29 cellular contexts compared by ENCODE assay signal in the genomic region with DNA sequence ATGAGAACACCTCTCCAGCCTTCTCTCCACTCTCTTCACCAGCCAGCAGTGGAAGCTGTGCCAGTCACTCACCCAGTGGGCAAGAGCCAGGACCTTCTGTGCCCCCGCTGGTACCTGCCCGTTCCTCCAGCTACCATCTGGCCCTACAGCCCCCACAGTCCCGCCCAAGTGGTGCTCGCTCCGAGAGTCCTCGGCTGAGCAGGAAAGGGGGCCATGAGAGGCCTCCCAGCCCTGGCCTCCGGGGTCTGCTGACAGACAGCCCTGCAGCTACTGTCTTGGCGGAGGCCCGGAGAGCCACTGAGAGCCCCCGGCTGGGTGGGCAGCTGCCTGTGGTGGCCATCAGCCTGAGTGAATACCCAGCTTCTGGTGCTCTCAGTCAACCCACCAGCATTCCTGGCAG. TPM values are rescaled to one million over a fixed set of nuclear protein-coding genes. Genes with fewer than 3 reads are reported as not detected.
DNase-seq lines count a peak whose midpoint lies in the region; ATAC-seq, FAIRE-seq and TF ChIP-seq lines count a peak whose summit lies in the region.
"Had no signal": no experiment of that assay in that cellular context is flagged by ENCODE, and none has a peak within 500 bp of the region (broad histone marks: within the 10 kb centered on the region; RNA-seq: fewer than 3 reads in every experiment).

No MANE protein-coding gene starts in this region.

- H2AFZ ChIP-seq in endothelial cell of umbilical vein (ENCODE audit: low read depth, low read length): no peak overlapping the region
- H2AFZ ChIP-seq: GM23248 had no signal

- ATAC-seq in left ventricle myocardium superior: no peak
- ATAC-seq in left cardiac atrium: no peak
- ATAC-seq in HG03469 (IDR thresholded peaks at IDR 0.05; ENCODE audit: unreplicated experiment): no peak
- no peak for ATAC-seq in GM21619 (IDR thresholded peaks at IDR 0.05; ENCODE audit: unreplicated experiment)

- no peaks in the 10 kb centered on the region for H4K20me1 ChIP-seq in endothelial cell of umbilical vein (replicated peaks; ENCODE audit: control insufficient read depth, extremely low read depth, insufficient read depth, low read length)
- H4K20me1 ChIP-seq: BLaER1 had no signal

- H3K4me2 ChIP-seq in endothelial cell of umbilical vein (ENCODE audit: insufficient read depth, low read length): no peak overlapping the region
- H3K4me2 ChIP-seq: BLaER1 had no signal

- no peak for TF ChIP-seq POLR2A in endothelial cell of umbilical vein (IDR thresholded peaks at IDR 0.05; ENCODE audit: low read depth, low read length)

- peak; percentile 25 for DNase-seq in left ventricle myocardium superior
- no peak for DNase-seq in left cardiac atrium
- no peak for DNase-seq in endothelial cell of umbilical vein (ENCODE audit: low read depth, low spot score)
- DNase-seq in GM19239 (ENCODE audit: insufficient read length, low spot score): no peak
- DNase-seq: CD4-positive, CD25-positive, alpha-beta regulatory T cell; DMS153; GM23248; H7; KBM-7; NCI-H1105 treated with DMSO at 0.1 percent for 48 hours; NCI-H146; NCI-H1930; NCI-H2107; NCI-H524; NCI-H774 had no signal

- H3K27ac ChIP-seq in endothelial cell of umbilical vein (ENCODE audit: insufficient read depth, low read depth, low read length) (no peak overlapping the region), skeletal muscle tissue (ENCODE audit: low read depth, low read length) (peak overlapping the region; percentile 48)
- H3K27ac ChIP-seq: BLaER1, GM23248, SJSA1 had no signal

- H3K4me1 ChIP-seq in endothelial cell of umbilical vein (ENCODE audit: control insufficient read depth, extremely low read depth, insufficient read depth, low read length) (peaks cover 10% of the 10 kb centered on the region), skeletal muscle tissue (ENCODE audit: control insufficient read depth in 3 of 3, insufficient read depth in 3 of 3, low read length in 3 of 3) (peaks cover 45 to 65% (median 59%) of the 10 kb centered on the region in 3 donors)

- no peaks in the 10 kb centered on the region for H3K9me3 ChIP-seq in endothelial cell of umbilical vein (replicated peaks; ENCODE audit: control insufficient read depth, insufficient read depth, low read length)
- H3K9me3 ChIP-seq in skeletal muscle tissue (ENCODE audit: control insufficient read depth in 3 of 3, low read length in 3 of 3): no peaks in the 10 kb centered on the region
- H3K9me3 ChIP-seq: BLaER1, SJSA1 had no signal

- H3K27me3 ChIP-seq in endothelial cell of umbilical vein (ENCODE audit: control insufficient read depth in 2 of 2, insufficient read depth in 2 of 2, low read length in 2 of 2): no peaks in the 10 kb centered on the region
- no peaks in the 10 kb centered on the region for H3K27me3 ChIP-seq in skeletal muscle tissue (ENCODE audit: control insufficient read depth in 3 of 3, insufficient read depth in 3 of 3, low read length in 3 of 3)
- H3K27me3 ChIP-seq: BLaER1, SJSA1 had no signal

- H3K4me3 ChIP-seq in endothelial cell of umbilical vein (replicated peaks in 1 of 3; ENCODE audit: insufficient read depth in 1 of 3, low read depth in 1 of 3, low read length in 3 of 3): no peak overlapping the region
- H3K4me3 ChIP-seq in skeletal muscle tissue (ENCODE audit: low read length in 3 of 3): no peak overlapping the region
- H3K4me3 ChIP-seq: BLaER1, GM23248, SJSA1 had no signal

- dilution Hi-C loops in endothelial cell of umbilical vein (cut with MboI; ENCODE audit: extremely low pct_ligation_motif_present, low sequenced_read_pairs): no loop called here

- no peak for TF ChIP-seq CTCF in endothelial cell of umbilical vein (IDR thresholded peaks at IDR 0.05; ENCODE audit: extremely low read depth in 1 of 2, insufficient read depth in 1 of 2, low read depth in 1 of 2, low read length in 2 of 2)

- TSS peak; percentile 41 for BruUV-seq in endothelial cell of umbilical vein (replicated peaks; lab: Mats Ljungman, UMichigan)

- no peaks in the 10 kb centered on the region for H3K9me1 ChIP-seq in endothelial cell of umbilical vein (replicated peaks; ENCODE audit: control insufficient read depth, extremely low read depth, insufficient read depth, low read length)

- POLR2A ChIA-PET in endothelial cell of umbilical vein (lab: Charles Lee): interaction anchor here (1.2 kb wide), 1 partner anchor 8 kb away, joined by 3 read pairs; no protein-coding TSS in a partner anchor

- H3K79me2 ChIP-seq in endothelial cell of umbilical vein (ENCODE audit: control insufficient read depth, insufficient read depth, low read length): peaks cover 58% of the 10 kb centered on the region

- intact Hi-C loops in left ventricle myocardium superior (cut with micrococcal nuclease): no loop called here
- intact Hi-C loops in left cardiac atrium (cut with DNase I): no loop called here
- intact Hi-C loops in endothelial cell of umbilical vein (cut with micrococcal nuclease): no loop called here

- H3K9ac ChIP-seq in endothelial cell of umbilical vein (replicated peaks; ENCODE audit: extremely low read depth, insufficient read depth, low read length): no peak overlapping the region
- peak overlapping the region in 1 of 3 donors; percentile 62 for H3K9ac ChIP-seq in skeletal muscle tissue (ENCODE audit: low read depth in 1 of 3, low read length in 3 of 3)
- H3K9ac ChIP-seq: BLaER1, GM23248 had no signal

- H3K36me3 ChIP-seq in endothelial cell of umbilical vein (ENCODE audit: control insufficient read depth in 2 of 2, extremely low read depth in 1 of 2, insufficient read depth in 2 of 2, low read length in 2 of 2) (peaks cover 14 to 46% of the 10 kb centered on the region in 2 experiments), skeletal muscle tissue (ENCODE audit: control insufficient read depth in 3 of 3, insufficient read depth in 3 of 3, low read length in 3 of 3) (peaks cover 34 to 53% (median 44%) of the 10 kb centered on the region in 3 donors)

- CTCF ChIA-PET in endothelial cell of umbilical vein (lab: Charles Lee): interaction anchor here (0.8 to 2.6 kb wide), 4 partner anchors 8 to 33 kb away, joined by 3 to 11 read pairs (median 6); partner anchors contain the start of gene PHLDB1

- FAIRE-seq in endothelial cell of umbilical vein (lab: Jason Lieb, UNC) (no peak), GM19239 (lab: Jason Lieb, UNC) (no peak)
- FAIRE-seq: A204.1, GM18507, HTR-8/SVneo, RCC 7860 had no signal

TF ChIP-seq in endothelial cell of umbilical vein, 7 proteins besides CTCF, POLR2A, EP300 and RAD21:
- TF ChIP-seq POLR2AphosphoS5 (IDR thresholded peaks at IDR 0.05; ENCODE audit: insufficient read depth, low read depth, low read length) (no peak), FOS (IDR thresholded peaks at IDR 0.05; ENCODE audit: borderline replicate concordance, insufficient read depth, low read length) (no peak), GATA2 (IDR thresholded peaks at IDR 0.05; ENCODE audit: insufficient read depth, insufficient read length, low read depth, low read length) (no peak), JUN (IDR thresholded peaks at IDR 0.05; ENCODE audit: borderline replicate concordance, insufficient read depth, insufficient read length, low read depth) (no peak), MAX (IDR thresholded peaks at IDR 0.05; ENCODE audit: insufficient read depth, insufficient read length) (no peak), EZH2 (IDR thresholded peaks at IDR 0.05; ENCODE audit: borderline replicate concordance, low read depth, low read length, severe bottlenecking) (no peak), MYC (IDR thresholded peaks at IDR 0.05; ENCODE audit: low read depth, low read length) (no peak)

RNA-seq across cellular contexts. Expression of gene PHLDB1, which starts 20.2 kb away (rescaled TPM):
- total RNA-seq in left ventricle myocardium superior (97.7 TPM), left cardiac atrium (100 to 1,000 TPM; 108 to 159 TPM), endothelial cell of umbilical vein (183 and 227 TPM in 2 replicates), skeletal muscle tissue (54.8 TPM)
- polyA plus RNA-seq in endothelial cell of umbilical vein: 99.7 and 109 TPM in 2 replicates
- 69.9 and 75.8 TPM in 2 replicates for polyA plus RNA-seq in endothelial cell of umbilical vein (2011; cell fraction: cytosol; rRNA removed)
- 320 and 340 TPM in 2 replicates for polyA plus RNA-seq in endothelial cell of umbilical vein (2011; cell fraction: nucleus; rRNA removed)
- polyA plus RNA-seq in endothelial cell of umbilical vein (2012): 99.4 and 105 TPM in 2 replicates
- polyA minus RNA-seq in endothelial cell of umbilical vein: 149 and 151 TPM in 2 replicates
- polyA minus RNA-seq in endothelial cell of umbilical vein (2011; cell fraction: cytosol; rRNA and poly(A)+ RNA removed): 4.6 TPM
- polyA minus RNA-seq in endothelial cell of umbilical vein (2011; cell fraction: nucleus; rRNA and poly(A)+ RNA removed): 155 and 169 TPM in 2 replicates

RNA-seq across cellular contexts. Expression of gene TREH, which starts 51.9 kb away (rescaled TPM):
- total RNA-seq in left ventricle myocardium superior (not detected), left cardiac atrium (not detected), endothelial cell of umbilical vein (not detected in 2 replicates), skeletal muscle tissue (0.52 TPM)
- polyA plus RNA-seq in endothelial cell of umbilical vein: not detected in 2 replicates
- not detected in 2 replicates for polyA plus RNA-seq in endothelial cell of umbilical vein (2011; cell fraction: cytosol; rRNA removed)
- not detected in 2 replicates for polyA plus RNA-seq in endothelial cell of umbilical vein (2011; cell fraction: nucleus; rRNA removed)
- 0.35 and 0.56 TPM in 2 replicates for polyA plus RNA-seq in endothelial cell of umbilical vein (2012)
- not detected in 2 replicates for polyA minus RNA-seq in endothelial cell of umbilical vein
- polyA minus RNA-seq in endothelial cell of umbilical vein (2011; cell fraction: cytosol; rRNA and poly(A)+ RNA removed): not detected
- not detected in 2 replicates for polyA minus RNA-seq in endothelial cell of umbilical vein (2011; cell fraction: nucleus; rRNA and poly(A)+ RNA removed)
- total RNA-seq: CD4-positive, CD25-positive, alpha-beta regulatory T cell; Daoy; G401; GM23248; H7; LHCN-M2; MCF 10A; SJSA1 had no signal
- polyA plus RNA-seq: AG04450; CD4-positive, CD25-positive, alpha-beta regulatory T cell had no signal

RNA-seq across cellular contexts. Expression of gene ARCN1, which starts 55.4 kb away (rescaled TPM):
- total RNA-seq in left ventricle myocardium superior (97.1 TPM), left cardiac atrium (100 to 1,000 TPM in 1 of 2 donors, 10 to 100 TPM in 1; 98.2 to 129 TPM), endothelial cell of umbilical vein (168 and 172 TPM in 2 replicates), skeletal muscle tissue (61.1 TPM)
- 180 and 188 TPM in 2 replicates for polyA plus RNA-seq in endothelial cell of umbilical vein
- 184 and 190 TPM in 2 replicates for polyA plus RNA-seq in endothelial cell of umbilical vein (2011; cell fraction: cytosol; rRNA removed)
- 83.4 and 98.1 TPM in 2 replicates for polyA plus RNA-seq in endothelial cell of umbilical vein (2011; cell fraction: nucleus; rRNA removed)
- 138 and 176 TPM in 2 replicates for polyA plus RNA-seq in endothelial cell of umbilical vein (2012)
- polyA minus RNA-seq in endothelial cell of umbilical vein: 185 and 191 TPM in 2 replicates
- 49.5 TPM for polyA minus RNA-seq in endothelial cell of umbilical vein (2011; cell fraction: cytosol; rRNA and poly(A)+ RNA removed)
- polyA minus RNA-seq in endothelial cell of umbilical vein (2011; cell fraction: nucleus; rRNA and poly(A)+ RNA removed): 38.0 and 59.9 TPM in 2 replicates
